In genomic region chr20:1882026-1882425, GRCh38 we compare ENCODE assay signal across 24 cellular contexts. TPM values are rescaled to one million over a fixed set of nuclear protein-coding genes. Genes with fewer than 3 reads are reported as not detected.
"Had no signal": no experiment of that assay in that cellular context is flagged by ENCODE, and none has a peak within 500 bp of the region (broad histone marks: within the 10 kb centered on the region; RNA-seq: fewer than 3 reads in every experiment).

No MANE protein-coding gene starts in this region.

- DNase-seq: activated CD4-positive, alpha-beta memory T cell treated with anti-CD3 and anti-CD28 coated beads for 36 hours; activated CD4-positive, alpha-beta T cell treated with anti-CD3 and anti-CD28 coated beads for 4 hours; activated CD4-positive, CD25-positive, alpha-beta regulatory T cell; activated effector memory CD4-positive, alpha-beta T cell treated with Interleukin-2 at 50 U/mL for 16 hours; activated naive CD4-positive, alpha-beta T cell treated with anti-CD3 and anti-CD28 coated beads for 36 hours; activated naive CD8-positive, alpha-beta T cell treated with anti-CD3 and anti-CD28 coated beads, Interleukin-2, amount 10 ng/mL, durations not matched to agents 7 days and 5 days; activated T-cell treated with anti-CD3 and anti-CD28 coated beads, Interleukin-2, amount 50 U/mL, for 48 hours; amniotic stem cell; cerebellar nuclear complex; cortex of kidney; effector CD4-positive, alpha-beta T cell; erythroblast; foreskin fibroblast; kidney; naive thymus-derived CD4-positive, alpha-beta T cell; retina; stimulated activated CD4-positive, alpha-beta T cell treated with anti-CD3 and anti-CD28 coated beads, Interleukin-4, amount 100 ng/mL, for 24 hours; T-helper 1 cell; T1000; tibial artery had no signal

- H3K27me3 Mint-ChIP-seq: activated CD4-positive, alpha-beta memory T cell treated with anti-CD3 and anti-CD28 coated beads for 36 hours had no signal

- H3K36me3 Mint-ChIP-seq: activated CD4-positive, alpha-beta memory T cell treated with anti-CD3 and anti-CD28 coated beads for 36 hours; activated naive CD8-positive, alpha-beta T cell treated with anti-CD3 and anti-CD28 coated beads, Interleukin-2, amount 10 ng/mL, durations not matched to agents 7 days and 5 days; naive thymus-derived CD4-positive, alpha-beta T cell had no signal

- H3K4me3 ChIP-seq: breast epithelium, lung, tibial artery had no signal

- H3K27ac Mint-ChIP-seq: activated CD4-positive, alpha-beta memory T cell treated with anti-CD3 and anti-CD28 coated beads for 36 hours; activated naive CD4-positive, alpha-beta T cell treated with anti-CD3 and anti-CD28 coated beads for 36 hours; activated naive CD8-positive, alpha-beta T cell treated with anti-CD3 and anti-CD28 coated beads, Interleukin-2, amount 10 ng/mL, durations not matched to agents 7 days and 5 days; naive thymus-derived CD4-positive, alpha-beta T cell; progenitor cell of endocrine pancreas; stimulated activated naive CD8-positive, alpha-beta T cell treated with anti-CD3 and anti-CD28 coated beads, Interleukin-15, Interleukin-2, amounts not matched to agents 100 ng/mL and 50 ng/mL, for 24 hours had no signal

- H3K9me3 Mint-ChIP-seq: activated CD4-positive, alpha-beta memory T cell treated with anti-CD3 and anti-CD28 coated beads for 36 hours; activated naive CD4-positive, alpha-beta T cell treated with anti-CD3 and anti-CD28 coated beads for 36 hours; naive thymus-derived CD4-positive, alpha-beta T cell; stimulated activated naive CD8-positive, alpha-beta T cell treated with anti-CD3 and anti-CD28 coated beads, Interleukin-15, Interleukin-2, amounts not matched to agents 100 ng/mL and 50 ng/mL, for 24 hours had no signal

- H3K27ac ChIP-seq: tibial artery had no signal

- H3K4me3 Mint-ChIP-seq: activated CD4-positive, alpha-beta memory T cell treated with anti-CD3 and anti-CD28 coated beads for 36 hours; activated naive CD4-positive, alpha-beta T cell treated with anti-CD3 and anti-CD28 coated beads for 36 hours; activated naive CD8-positive, alpha-beta T cell treated with anti-CD3 and anti-CD28 coated beads, Interleukin-2, amount 10 ng/mL, durations not matched to agents 7 days and 5 days; stimulated activated naive CD8-positive, alpha-beta T cell treated with anti-CD3 and anti-CD28 coated beads, Interleukin-15, Interleukin-2, amounts not matched to agents 100 ng/mL and 50 ng/mL, for 24 hours had no signal

- ATAC-seq: naive thymus-derived CD4-positive, alpha-beta T cell had no signal

- H3K27me3 ChIP-seq: breast epithelium had no signal

RNA-seq across cellular contexts. Expression of gene SIRPA, which starts 13.2 kb away (rescaled TPM):
- total RNA-seq: activated CD4-positive, alpha-beta memory T cell treated with anti-CD3 and anti-CD28 coated beads for 36 hours had no signal
